ENCODE assay signal across 30 cellular contexts in genomic region chr22:33625959-33626358, GRCh38.
"Had no signal": no experiment of that assay in that cellular context is flagged by ENCODE, and none has a peak within 500 bp of the region (broad histone marks: within the 10 kb centered on the region; RNA-seq: fewer than 3 reads in every experiment).

No MANE protein-coding gene starts in this region.

- ATAC-seq: activated CD4-positive, alpha-beta T cell treated with anti-CD3 and anti-CD28 coated beads for 36 hours; activated naive CD4-positive, alpha-beta T cell treated with anti-CD3 and anti-CD28 coated beads, Interleukin-2, amount 50 U/mL, for 72 hours; activated T-cell treated with anti-CD3 and anti-CD28 coated beads, Interleukin-2, amount 50 U/mL, for 72 hours; body of pancreas; effector memory CD8-positive, alpha-beta T cell; foreskin keratinocyte; gastrocnemius medialis; heart left ventricle had no signal

- H3K27ac ChIP-seq: adrenal gland, body of pancreas, esophagus muscularis mucosa, foreskin keratinocyte, gastrocnemius medialis, heart left ventricle had no signal

- H3K36me3 ChIP-seq: adrenal gland, gastrocnemius medialis had no signal

- H3K4me1 ChIP-seq: adrenal gland, body of pancreas, esophagus muscularis mucosa, foreskin keratinocyte, gastrocnemius medialis had no signal

- H3K9me3 ChIP-seq: adrenal gland, body of pancreas, esophagus muscularis mucosa, gastrocnemius medialis, heart left ventricle had no signal

- H3K4me3 ChIP-seq: adrenal gland, body of pancreas, esophagus muscularis mucosa, gastrocnemius medialis, heart left ventricle had no signal

- DNase-seq: activated CD4-positive, alpha-beta memory T cell treated with anti-CD3 and anti-CD28 coated beads, Interleukin-2, amount 10 ng/mL, durations not matched to agents 7 days and 5 days; activated CD4-positive, alpha-beta T cell treated with anti-CD3 and anti-CD28 coated beads for 36 hours; activated CD4-positive, alpha-beta T cell treated with anti-CD3 and anti-CD28 coated beads, Interleukin-2, amount 10 ng/mL, durations not matched to agents 7 days and 5 days; activated CD4-positive, alpha-beta T cell treated with anti-CD3 and anti-CD28 coated beads, Interleukin-2, amount 50 U/mL, for 4 hours; activated CD4-positive, CD25-positive, alpha-beta regulatory T cell; activated CD4-positive, CD25-positive, alpha-beta regulatory T cell treated with anti-CD3 and anti-CD28 coated beads, Interleukin-2, amount 50 U/mL, for 72 hours; activated CD8-positive, alpha-beta memory T cell treated with anti-CD3 and anti-CD28 coated beads, Interleukin-2, amount 50 U/mL, for 48 hours; activated gamma-delta T cell; activated naive CD4-positive, alpha-beta T cell; activated naive CD4-positive, alpha-beta T cell treated with anti-CD3 and anti-CD28 coated beads, Interleukin-2, amount 10 ng/mL, durations not matched to agents 7 days and 5 days; activated T-cell treated with anti-CD3 and anti-CD28 coated beads for 4 hours; activated T-cell treated with anti-CD3 and anti-CD28 coated beads, Interleukin-2, amount 50 U/mL, for 24 hours; activated T-cell treated with anti-CD3 and anti-CD28 coated beads, Interleukin-2, amount 50 U/mL, for 72 hours; adrenal gland; amygdala; aorta; body of pancreas; caudate nucleus; cortex of kidney; dermis blood vessel endothelial cell; effector CD4-positive, alpha-beta T cell; effector memory CD8-positive, alpha-beta T cell; erythroblast; foreskin keratinocyte; gastrocnemius medialis; glutamatergic neuron; heart left ventricle; T-helper 2 cell had no signal

- H3K27me3 ChIP-seq: adrenal gland, body of pancreas, esophagus muscularis mucosa, foreskin keratinocyte, gastrocnemius medialis, heart left ventricle had no signal
